21 cellular contexts compared by ENCODE assay signal in genomic region chr11:83252941-83253340, GRCh38.
"Had no signal": no experiment of that assay in that cellular context is flagged by ENCODE, and none has a peak within 500 bp of the region (broad histone marks: within the 10 kb centered on the region; RNA-seq: fewer than 3 reads in every experiment).

No MANE protein-coding gene starts in this region.

- H3K4me3 Mint-ChIP-seq: immature natural killer cell; memory B cell; natural killer cell treated with Interleukin-12 subunit alpha and Interleukin-12 subunit beta and Interleukin-15 and Interleukin-18, amount 100 ng/mL, for 72 hours; neural progenitor cell; stimulated activated naive CD8-positive, alpha-beta T cell treated with anti-CD3 and anti-CD28 coated beads, Interleukin-15, amount 100 ng/mL, for 72 hours; type B pancreatic cell had no signal

- H3K27me3 Mint-ChIP-seq: memory B cell; natural killer cell treated with Interleukin-12 subunit alpha and Interleukin-12 subunit beta and Interleukin-15 and Interleukin-18, amount 100 ng/mL, for 72 hours; progenitor cell of endocrine pancreas; stimulated activated naive CD8-positive, alpha-beta T cell treated with anti-CD3 and anti-CD28 coated beads, Interleukin-15, amount 100 ng/mL, for 72 hours; type B pancreatic cell had no signal

- ATAC-seq: left colon; left ventricle myocardium superior; natural killer cell treated with Interleukin-12 subunit alpha and Interleukin-12 subunit beta and Interleukin-15 and Interleukin-18, amount 100 ng/mL, for 72 hours; sciatic nerve; stimulated activated naive CD8-positive, alpha-beta T cell treated with anti-CD3 and anti-CD28 coated beads, Interleukin-15, amount 100 ng/mL, for 72 hours had no signal

- H3K36me3 Mint-ChIP-seq: natural killer cell treated with Interleukin-12 subunit alpha and Interleukin-12 subunit beta and Interleukin-15 and Interleukin-18, amount 100 ng/mL, for 72 hours had no signal

- H3K9me3 Mint-ChIP-seq: immature natural killer cell; memory B cell; natural killer cell treated with Interleukin-12 subunit alpha and Interleukin-12 subunit beta and Interleukin-15 and Interleukin-18, amount 100 ng/mL, for 72 hours; neural progenitor cell; stimulated activated naive CD8-positive, alpha-beta T cell treated with anti-CD3 and anti-CD28 coated beads, Interleukin-15, amount 100 ng/mL, for 72 hours; type B pancreatic cell had no signal

- H3K27ac Mint-ChIP-seq: immature natural killer cell; memory B cell; natural killer cell treated with Interleukin-12 subunit alpha and Interleukin-12 subunit beta and Interleukin-15 and Interleukin-18, amount 100 ng/mL, for 72 hours; neural progenitor cell; progenitor cell of endocrine pancreas; stimulated activated naive CD8-positive, alpha-beta T cell treated with anti-CD3 and anti-CD28 coated beads, Interleukin-15, amount 100 ng/mL, for 72 hours; type B pancreatic cell had no signal

- H3K4me1 Mint-ChIP-seq: neural progenitor cell had no signal

- DNase-seq: dorsolateral prefrontal cortex; effector CD4-positive, alpha-beta T cell; hypothalamus; immature natural killer cell; islet precursor cell; kidney glomerular epithelial cell; left colon; left ventricle myocardium superior; stimulated activated CD4-positive, alpha-beta T cell treated with anti-CD3 and anti-CD28 coated beads, Interleukin-12 subunit alpha, Interleukin-12 subunit beta, amount 100 ng/mL, for 4 hours; stimulated activated CD4-positive, alpha-beta T cell treated with anti-CD3 and anti-CD28 coated beads, Interleukin-1b, Interleukin-23, amount 100 ng/mL, for 48 hours; stimulated activated CD4-positive, alpha-beta T cell treated with anti-CD3 and anti-CD28 coated beads, Interleukin-4, amount 100 ng/mL, for 1 hour; stimulated activated CD8-positive, alpha-beta memory T cell treated with anti-CD3 and anti-CD28 coated beads, Interleukin-4, amount 100 ng/mL, for 48 hours; stimulated activated naive CD4-positive, alpha-beta T cell; stimulated activated naive CD8-positive, alpha-beta T cell treated with anti-CD3 and anti-CD28 coated beads, Interleukin-15, amount 100 ng/mL, for 72 hours; thyroid gland had no signal
